ENCODE assay signal across 20 cellular contexts in genomic region chr10:50358925-50359687, GRCh38.
DNase-seq lines count a peak whose midpoint lies in the region; ATAC-seq, FAIRE-seq and TF ChIP-seq lines count a peak whose summit lies in the region.
"Had no signal": no experiment of that assay in that cellular context is flagged by ENCODE, and none has a peak within 500 bp of the region (broad histone marks: within the 10 kb centered on the region; RNA-seq: fewer than 3 reads in every experiment).

No MANE protein-coding gene starts in this region.

- TF ChIP-seq POLR2A in GM12892 (IDR thresholded peaks at IDR 0.05; ENCODE audit: low read depth, low read length) = no peak
- TF ChIP-seq POLR2A in H1 (IDR thresholded peaks at IDR 0.05; ENCODE audit: control extremely low read depth in 1 of 2, low read depth in 2 of 2, low read length in 2 of 2) = no peak
- no peak for TF ChIP-seq POLR2A in body of pancreas (IDR thresholded peaks at IDR 0.05)

- no peak overlapping the region for H2AFZ ChIP-seq in OCI-LY1 (ENCODE audit: low read length)
- no peak overlapping the region for H2AFZ ChIP-seq in H1 (ENCODE audit: low read length)
- no peak overlapping the region for H2AFZ ChIP-seq in Karpas-422 (ENCODE audit: low read length)

- no peaks in the 10 kb centered on the region for H3K23me2 ChIP-seq in H1 (ENCODE audit: low read depth, low read length)

- no peak overlapping the region for H3K23ac ChIP-seq in H1 (ENCODE audit: insufficient read length)

- H3K4ac ChIP-seq in H1 (replicated peaks; ENCODE audit: insufficient read length, low read depth, low read length) = no peak overlapping the region

- no peak overlapping the region for H3K18ac ChIP-seq in H1 (ENCODE audit: extremely low read depth, low read length)

- H2BK5ac ChIP-seq in H1 (ENCODE audit: low read depth, low read length) = no peak overlapping the region

- TF ChIP-seq EP300 in H1 (IDR thresholded peaks at IDR 0.05; ENCODE audit: borderline replicate concordance in 1 of 2, low read depth in 2 of 2, low read length in 2 of 2) = no peak

- H3K4me3 ChIP-seq in OCI-LY1 (ENCODE audit: low read depth, low read length, poor library complexity, severe bottlenecking) (peak overlapping the region; percentile 49), H1 (ENCODE audit: extremely low read depth in 1 of 4, insufficient read depth in 2 of 4, low read depth in 3 of 4, low read length in 4 of 4) (no peak overlapping the region), Karpas-422 (ENCODE audit: low read length) (no peak overlapping the region), body of pancreas (no peak overlapping the region)
- H3K4me3 ChIP-seq: BLaER1 treated with 17β-estradiol and CSF1 and Interleukin-3, amounts not matched to agents 10 nM and 100 nM had no signal

- TF ChIP-seq RAD21 in H1 (IDR thresholded peaks at IDR 0.05 in 1 of 2, conservative IDR thresholded peaks at IDR 0.05 in 1 of 2; ENCODE audit: low read depth in 2 of 2, low read length in 2 of 2) = no peak

- no peak overlapping the region for H2BK120ac ChIP-seq in H1 (replicated peaks; ENCODE audit: low read depth, low read length)

- POLR2A ChIA-PET in H1 (lab: Charles Lee; ENCODE audit: partially characterized antibody) = no interaction called here

- H3K9me2 ChIP-seq in OCI-LY1 (ENCODE audit: low read depth, low read length) (no peaks in the 10 kb centered on the region), Karpas-422 (replicated peaks; ENCODE audit: insufficient read depth, low read length) (no peaks in the 10 kb centered on the region)
- H3K9me2 ChIP-seq: SK-N-SH had no signal

- H3K14ac ChIP-seq in H1 (ENCODE audit: insufficient read length) = no peak overlapping the region

- no peaks in the 10 kb centered on the region for H4K20me1 ChIP-seq in OCI-LY1 (ENCODE audit: insufficient read depth, low read length)
- no peaks in the 10 kb centered on the region for H4K20me1 ChIP-seq in H1 (replicated peaks in 1 of 2; ENCODE audit: control insufficient read depth in 1 of 2, insufficient read depth in 2 of 2, low read length in 2 of 2)
- no peaks in the 10 kb centered on the region for H4K20me1 ChIP-seq in Karpas-422 (ENCODE audit: insufficient read depth, low read depth, low read length)

- H3K4me2 ChIP-seq in OCI-LY1 (ENCODE audit: low read length) (peak overlapping the region; percentile 72), H1 (ENCODE audit: insufficient read depth in 1 of 2, low read depth in 2 of 2, low read length in 2 of 2) (no peak overlapping the region), Karpas-422 (ENCODE audit: low read depth, low read length, poor library complexity, severe bottlenecking) (no peak overlapping the region)
- H3K4me2 ChIP-seq: BLaER1 treated with 17β-estradiol and CSF1 and Interleukin-3, amounts not matched to agents 10 nM and 100 nM; SK-N-SH had no signal

- H3K9me3 ChIP-seq in OCI-LY1 (ENCODE audit: low read length) = no peaks in the 10 kb centered on the region
- peaks cover 0 to 9% of the 10 kb centered on the region in 2 experiments; a peak in 1 of 4 replicates for H3K9me3 ChIP-seq in H1 (ENCODE audit: insufficient read depth in 2 of 2, low read depth in 1 of 2, low read length in 1 of 2)
- no peaks in the 10 kb centered on the region for H3K9me3 ChIP-seq in Karpas-422 (ENCODE audit: low read length)
- H3K9me3 ChIP-seq in body of pancreas = no peaks in the 10 kb centered on the region

- no peak overlapping the region for H4K5ac ChIP-seq in H1 (ENCODE audit: insufficient read length, low read depth, low read length)

- H2BK20ac ChIP-seq in H1 (ENCODE audit: low read length) = no peak overlapping the region

- H3K56ac ChIP-seq in H1 (replicated peaks; ENCODE audit: insufficient read length, low read depth, low read length) = no peak overlapping the region

- DNase-seq in GM12892 (ENCODE audit: insufficient read length) (no peak), H1 (ENCODE audit: low read depth in 1 of 2, low spot score in 2 of 2) (no peak), sciatic nerve (ENCODE audit: low spot score) (no peak), anterior cingulate cortex (lab: John Stamatoyannopoulos, UW) (no peak), HPDE6-E6E7 (ENCODE audit: extremely low spot score) (no peak), Karpas-422 (no peak), body of pancreas (no peak)
- DNase-seq: H7; NCI-H1105; NCI-H1694; NCI-H2081 treated with DMSO at 0.1 percent for 48 hours; NCI-H446 treated with DMSO at 0.1 percent for 48 hours; NCI-H748 treated with DMSO at 0.1 percent for 48 hours; NK-92 treated with Interleukin-12 subunit alpha and Interleukin-12 subunit beta, amount 100 ng/mL, for 24 hours; RPMI8226; SHP77 treated with DMSO at 0.1 percent for 48 hours; SK-N-SH had no signal

- no peak overlapping the region for H4K91ac ChIP-seq in H1 (replicated peaks; ENCODE audit: insufficient read length, low read length)

- H3K36me3 ChIP-seq in OCI-LY1 (ENCODE audit: insufficient read depth, low read length) (no peaks in the 10 kb centered on the region), H1 (ENCODE audit: control insufficient read depth in 2 of 4, insufficient read depth in 4 of 4, low read length in 3 of 4) (peaks cover 0 to 3% (median 0%) of the 10 kb centered on the region in 4 experiments; a peak in 1 of 8 replicates), Karpas-422 (ENCODE audit: insufficient read depth, low read length) (no peaks in the 10 kb centered on the region), body of pancreas (replicated peaks in 1 of 2; ENCODE audit: insufficient read depth in 1 of 2, low read depth in 2 of 2) (no peaks in the 10 kb centered on the region)

- H3K4me1 ChIP-seq in OCI-LY1 (ENCODE audit: insufficient read depth, low read length, severe bottlenecking) (peaks cover 73% of the 10 kb centered on the region), H1 (replicated peaks in 1 of 4; ENCODE audit: control insufficient read depth in 3 of 4, insufficient read depth in 4 of 4, low read length in 3 of 4) (peaks cover 0 to 2% (median 0%) of the 10 kb centered on the region in 4 experiments; a peak in 1 of 7 replicates), Karpas-422 (ENCODE audit: low read length) (peaks cover 27% of the 10 kb centered on the region), body of pancreas (peaks cover 6% of the 10 kb centered on the region)

- WGBS in H1 (ENCODE audit: extremely low coverage in 1 of 2, insufficient coverage in 1 of 2, insufficient read length in 1 of 2, insufficient replicate concordance in 2 of 2, low coverage in 1 of 2, low lambda C conversion rate in 2 of 2, missing lambda C conversion rate in 1 of 2), 2 experiments = 76% methylated on average over 1 of the region's 1 CpG; no CpG with 5 or more reads in 1 of the 2 experiments
- 85 to 95% methylated on average over 1 of the region's 1 CpG for WGBS in body of pancreas, 2 donors

- H3K9ac ChIP-seq in OCI-LY1 (ENCODE audit: low read length) (peak overlapping the region; percentile 37; the same call in 1 of the 2 replicates), H1 (replicated peaks in 1 of 4; ENCODE audit: extremely low read depth in 1 of 4, low read depth in 3 of 4, low read length in 3 of 4) (no peak overlapping the region), Karpas-422 (ENCODE audit: low read length) (no peak overlapping the region)
- H3K9ac ChIP-seq: BLaER1 treated with 17β-estradiol and CSF1 and Interleukin-3, amounts not matched to agents 10 nM and 100 nM; SK-N-SH had no signal

- H3K79me2 ChIP-seq in OCI-LY1 (ENCODE audit: insufficient read depth, low read length) = peaks cover 10% of the 10 kb centered on the region; the same call in 1 of the 2 replicates
- H3K79me2 ChIP-seq in H1 (ENCODE audit: control insufficient read depth in 1 of 2, insufficient read depth in 2 of 2, low read length in 2 of 2) = no peaks in the 10 kb centered on the region
- H3K79me2 ChIP-seq in Karpas-422 (ENCODE audit: low read length) = no peaks in the 10 kb centered on the region

- H4K8ac ChIP-seq in H1 (ENCODE audit: extremely low read depth, insufficient read depth, low read length) = no peak overlapping the region

- FAIRE-seq in GM12892 (lab: Jason Lieb, UNC) (peak; percentile 67), H1 (lab: Jason Lieb, UNC) (peak; percentile 28)
- FAIRE-seq: D721Med had no signal

- H3F3A ChIP-seq in OCI-LY1 (ENCODE audit: insufficient read depth, low read length) = peaks cover 11% of the 10 kb centered on the region

- no peak overlapping the region for H2BK15ac ChIP-seq in H1 (ENCODE audit: low read length)

- H2BK12ac ChIP-seq in H1 (ENCODE audit: low read depth, low read length) = no peak overlapping the region

- H2AK5ac ChIP-seq in H1 (ENCODE audit: low read depth, low read length) = no peak overlapping the region

- ATAC-seq in sciatic nerve (peak; percentile 21), body of pancreas (no peak)

- H3K27me3 ChIP-seq in OCI-LY1 (ENCODE audit: insufficient read depth, low read length) (no peaks in the 10 kb centered on the region), H1 (replicated peaks in 1 of 4; ENCODE audit: control insufficient read depth in 3 of 4, extremely low read depth in 1 of 4, insufficient read depth in 3 of 4, low read length in 3 of 4) (no peaks in the 10 kb centered on the region), Karpas-422 (ENCODE audit: low read length) (no peaks in the 10 kb centered on the region), body of pancreas (no peaks in the 10 kb centered on the region)
- H3K27me3 ChIP-seq: BLaER1 treated with 17β-estradiol and CSF1 and Interleukin-3, amounts not matched to agents 10 nM and 100 nM had no signal

- intact Hi-C loops in sciatic nerve (cut with DNase I) = no loop called here
- intact Hi-C loops in body of pancreas (cut with DNase I) = no loop called here

- TF ChIP-seq CTCF in OCI-LY1 (IDR thresholded peaks at IDR 0.05; ENCODE audit: low read length) (no peak), H1 (IDR thresholded peaks at IDR 0.05; ENCODE audit: control extremely low read depth in 1 of 3, insufficient read depth in 1 of 3, low read depth in 1 of 3, low read length in 3 of 3) (no peak), body of pancreas (IDR thresholded peaks at IDR 0.05) (no peak)

- no peaks in the 10 kb centered on the region for H3K79me1 ChIP-seq in H1 (ENCODE audit: low read depth, low read length)

- peak overlapping the region; percentile 99 for H3K27ac ChIP-seq in OCI-LY1 (ENCODE audit: low read depth, low read length, poor library complexity, severe bottlenecking)
- no peak overlapping the region for H3K27ac ChIP-seq in H1 (ENCODE audit: low read depth, low read length)
- H3K27ac ChIP-seq in Karpas-422 (ENCODE audit: low read length) = no peak overlapping the region
- no peak overlapping the region for H3K27ac ChIP-seq in body of pancreas
- H3K27ac ChIP-seq: BLaER1 treated with 17β-estradiol and CSF1 and Interleukin-3, amounts not matched to agents 10 nM and 100 nM had no signal

- CTCF ChIA-PET in H1 (lab: Charles Lee; ENCODE audit: partially characterized antibody) = interaction anchor here (1.1 to 3.0 kb wide), 3 partner anchors 9 to 48 kb away, joined by 3 to 12 read pairs (median 3); no protein-coding TSS in a partner anchor

TF ChIP-seq in H1, 55 proteins besides CTCF, POLR2A, EP300 and RAD21 (continues in another document):
- TF ChIP-seq RFX5 (IDR thresholded peaks at IDR 0.05; ENCODE audit: borderline replicate concordance, low read depth, low read length) = no peak
- no peak for TF ChIP-seq SIRT6 (IDR thresholded peaks at IDR 0.05; ENCODE audit: low read length)
- TF ChIP-seq TCF12 (IDR thresholded peaks at IDR 0.05; ENCODE audit: low read depth, low read length) = no peak
- TF ChIP-seq TAF7 (optimal IDR thresholded peaks at IDR 0.05; ENCODE audit: borderline replicate concordance, low read depth, low read length) = no peak
- TF ChIP-seq SP4 (IDR thresholded peaks at IDR 0.05; ENCODE audit: low read length) = no peak
